16 cellular contexts compared by ENCODE assay signal in genomic region chr6:49527315-49527714, GRCh38. TPM values are rescaled to one million over a fixed set of nuclear protein-coding genes. Genes with fewer than 3 reads are reported as not detected.
DNase-seq lines count a peak whose midpoint lies in the region; ATAC-seq, FAIRE-seq and TF ChIP-seq lines count a peak whose summit lies in the region.
"Had no signal": no experiment of that assay in that cellular context is flagged by ENCODE, and none has a peak within 500 bp of the region (broad histone marks: within the 10 kb centered on the region; RNA-seq: fewer than 3 reads in every experiment).

No MANE protein-coding gene starts in this region.

- H3K27me3 ChIP-seq in GM23338 (ENCODE audit: insufficient read depth) (no peaks in the 10 kb centered on the region), K562 (ENCODE audit: control insufficient read depth in 2 of 2, insufficient read depth in 2 of 2, low read length in 2 of 2) (no peaks in the 10 kb centered on the region), right lobe of liver (no peaks in the 10 kb centered on the region)
- H3K27me3 ChIP-seq: BLaER1 treated with 17β-estradiol and CSF1 and Interleukin-3, amounts not matched to agents 10 nM and 100 nM had no signal

- H2AFZ ChIP-seq in GM23338, result peak overlapping the region; percentile 74
- peak overlapping the region; percentile 72 for H2AFZ ChIP-seq in K562 (ENCODE audit: low read depth, low read length)

- 10% methylated on average over 1 of the region's 1 CpG for WGBS in K562 (ENCODE audit: insufficient coverage, low coverage, missing lambda C conversion rate)
- 18% methylated on average over 1 of the region's 1 CpG for WGBS in right lobe of liver (ENCODE audit: insufficient coverage, low coverage, low lambda C conversion rate, missing lambda C conversion rate)

- CTCF ChIA-PET in K562 (lab: Yijun Ruan, JAX; ENCODE audit: low intra/inter-chr PET ratio), result interaction anchor here (0.7 kb wide), 1 partner anchor 1131 kb away, joined by 3 read pairs; no protein-coding TSS in a partner anchor

- no peaks in the 10 kb centered on the region for H3K9me1 ChIP-seq in K562 (ENCODE audit: control insufficient read depth, insufficient read depth, low read length)

- H3K9me3 ChIP-seq in K562 (replicated peaks; ENCODE audit: control insufficient read depth, insufficient read depth, low read depth, low read length), result no peaks in the 10 kb centered on the region
- no peaks in the 10 kb centered on the region for H3K9me3 ChIP-seq in right lobe of liver
- H3K9me3 ChIP-seq: BLaER1 treated with 17β-estradiol and CSF1 and Interleukin-3, amounts not matched to agents 10 nM and 100 nM had no signal

- FAIRE-seq in K562 (lab: Jason Lieb, UNC), result no peak

- ATAC-seq in GM23338, result peak; percentile 30; the same call in 2 of the 3 replicates
- ATAC-seq in K562, result peak; percentile 15; the same call in 2 of the 3 replicates
- ATAC-seq in right lobe of liver, result peak; percentile 40 to 68 (median 52)
- no peak for ATAC-seq in stimulated activated naive CD8-positive, alpha-beta T cell treated with anti-CD3 and anti-CD28 coated beads, Interleukin-15, Interleukin-2, amounts not matched to agents 100 U/mL and 50 U/mL, for 24 hours
- ATAC-seq in HG03175 (IDR thresholded peaks at IDR 0.05; ENCODE audit: unreplicated experiment), result no peak

- no peak overlapping the region for H3K27ac Mint-ChIP-seq in GM23338
- H3K27ac Mint-ChIP-seq: CD4-positive, CD25-positive, alpha-beta regulatory T cell; IgD-negative memory B cell had no signal

- no peaks in the 10 kb centered on the region for H3K36me3 ChIP-seq in GM23338 (ENCODE audit: insufficient read depth)
- H3K36me3 ChIP-seq in K562 (ENCODE audit: control insufficient read depth, insufficient read depth, low read length), result no peaks in the 10 kb centered on the region
- no peaks in the 10 kb centered on the region for H3K36me3 ChIP-seq in right lobe of liver
- H3K36me3 ChIP-seq: BLaER1 treated with 17β-estradiol and CSF1 and Interleukin-3, amounts not matched to agents 10 nM and 100 nM had no signal

- H4K20me1 ChIP-seq in GM23338 (replicated peaks; ENCODE audit: insufficient read depth) (no peaks in the 10 kb centered on the region), K562 (replicated peaks; ENCODE audit: control insufficient read depth, insufficient read depth, low read length) (no peaks in the 10 kb centered on the region)
- H4K20me1 ChIP-seq: BLaER1 treated with 17β-estradiol and CSF1 and Interleukin-3, amounts not matched to agents 10 nM and 100 nM had no signal

- H3K4me2 ChIP-seq in GM23338, result no peak overlapping the region
- no peak overlapping the region for H3K4me2 ChIP-seq in K562 (ENCODE audit: insufficient read depth, low read length)
- H3K4me2 ChIP-seq: BLaER1 treated with 17β-estradiol and CSF1 and Interleukin-3, amounts not matched to agents 10 nM and 100 nM had no signal

- H3K9ac ChIP-seq in K562 (ENCODE audit: insufficient read depth in 1 of 2, low read depth in 2 of 2, low read length in 2 of 2), result no peak overlapping the region
- H3K9ac ChIP-seq: BLaER1 treated with 17β-estradiol and CSF1 and Interleukin-3, amounts not matched to agents 10 nM and 100 nM had no signal

- H3K27ac ChIP-seq in GM23338 (ENCODE audit: low read depth) (no peak overlapping the region), K562 (ENCODE audit: extremely low read depth, low read depth, low read length) (no peak overlapping the region), right lobe of liver (peak overlapping the region; percentile 9 to 82 (median 62))
- H3K27ac ChIP-seq: BLaER1 treated with 17β-estradiol and CSF1 and Interleukin-3, amounts not matched to agents 10 nM and 100 nM had no signal

- TF ChIP-seq CTCF in GM23338 (conservative IDR thresholded peaks at IDR 0.05; ENCODE audit: low read depth in 2 of 2) (no peak), K562 (IDR thresholded peaks at IDR 0.05 in 2 of 3, conservative IDR thresholded peaks at IDR 0.05 in 1 of 3; ENCODE audit: insufficient read depth in 2 of 3, low read depth in 1 of 3, low read length in 3 of 3) (no peak), right lobe of liver (IDR thresholded peaks at IDR 0.05) (no peak)

- intact Hi-C loops in K562 (cut with micrococcal nuclease), result no loop called here
- intact Hi-C loops in right lobe of liver (cut with DNase I), result no loop called here

- no TSS peak for BruUV-seq in K562 (replicated peaks; lab: Mats Ljungman, UMichigan)

- in situ Hi-C loops in K562 (cut with MboI), result no loop called here

- no peaks in the 10 kb centered on the region for H3K36me3 Mint-ChIP-seq in GM23338 (ENCODE audit: low read depth)
- H3K36me3 Mint-ChIP-seq: CD4-positive, CD25-positive, alpha-beta regulatory T cell; IgD-negative memory B cell had no signal

- POLR2A ChIA-PET in K562 (lab: Yijun Ruan, JAX), result no interaction called here

- H3K4me3 Mint-ChIP-seq in GM23338, result no peak overlapping the region
- H3K4me3 Mint-ChIP-seq: CD4-positive, CD25-positive, alpha-beta regulatory T cell; IgD-negative memory B cell had no signal

- no peaks in the 10 kb centered on the region for H3K9me3 Mint-ChIP-seq in GM23338
- H3K9me3 Mint-ChIP-seq: CD4-positive, CD25-positive, alpha-beta regulatory T cell; IgD-negative memory B cell had no signal

- no peaks in the 10 kb centered on the region for H3F3A ChIP-seq in GM23338 (replicated peaks; ENCODE audit: low read depth)

- H3K4me3 ChIP-seq in GM23338, result no peak overlapping the region
- H3K4me3 ChIP-seq in K562, result no peak overlapping the region
- H3K4me3 ChIP-seq in right lobe of liver, result no peak overlapping the region
- H3K4me3 ChIP-seq: BLaER1 treated with 17β-estradiol and CSF1 and Interleukin-3, amounts not matched to agents 10 nM and 100 nM had no signal

- no peak for TF ChIP-seq EP300 in K562 (IDR thresholded peaks at IDR 0.05; ENCODE audit: low read length)

- H3K9me2 ChIP-seq in GM23338 (ENCODE audit: insufficient read depth), result no peaks in the 10 kb centered on the region

- TF ChIP-seq POLR2A in K562 (conservative IDR thresholded peaks at IDR 0.05), result no peak
- TF ChIP-seq POLR2A in right lobe of liver (IDR thresholded peaks at IDR 0.05), result no peak

- H3K4me1 ChIP-seq in GM23338 (ENCODE audit: insufficient read depth), result peaks cover 6% of the 10 kb centered on the region
- no peaks in the 10 kb centered on the region for H3K4me1 ChIP-seq in K562 (replicated peaks in 1 of 2; ENCODE audit: control insufficient read depth in 2 of 2, insufficient read depth in 2 of 2, low read length in 2 of 2)
- peaks cover 0 to 48% (median 21%) of the 10 kb centered on the region in 4 donors for H3K4me1 ChIP-seq in right lobe of liver
- H3K4me1 ChIP-seq: BLaER1 treated with 17β-estradiol and CSF1 and Interleukin-3, amounts not matched to agents 10 nM and 100 nM had no signal

- H3K27me3 Mint-ChIP-seq in GM23338 (ENCODE audit: insufficient read depth, low read depth, poor library complexity), result peaks cover 3% of the 10 kb centered on the region

- DNase-seq in GM23338 (ENCODE audit: low spot score) (peak; percentile 14), OCI-M1 (lab: John Stamatoyannopoulos, UW) (peak; percentile 24), K562 (ENCODE audit: extremely low read depth in 1 of 4, low spot score in 3 of 4) (no peak), right lobe of liver (peak in 1 of 3 donors; percentile 51), NCI-H187 (lab: John Stamatoyannopoulos, UW) (no peak), GF-D8 (lab: John Stamatoyannopoulos, UW) (no peak)
- no peak for DNase-seq in stimulated activated naive CD8-positive, alpha-beta T cell treated with anti-CD3 and anti-CD28 coated beads, Interleukin-15, Interleukin-2, amounts not matched to agents 100 U/mL and 50 U/mL, for 24 hours
- DNase-seq: ACHN; CD4-positive, CD25-positive, alpha-beta regulatory T cell; DMS79 treated with DMSO at 0.1 percent for 48 hours; EL; H7 had no signal

- no peak for TF ChIP-seq RAD21 in K562 (CRISPR knock-in tag; conservative IDR thresholded peaks at IDR 0.05 in 1 of 2, IDR thresholded peaks at IDR 0.05 in 1 of 2)

- H3K79me2 ChIP-seq in GM23338 (replicated peaks; ENCODE audit: insufficient read depth), result no peaks in the 10 kb centered on the region
- H3K79me2 ChIP-seq in K562 (ENCODE audit: control insufficient read depth, insufficient read depth, low read length), result no peaks in the 10 kb centered on the region

- H3K4me1 Mint-ChIP-seq in GM23338, result peaks cover 8% of the 10 kb centered on the region

RNA-seq across cellular contexts. Expression of gene C6orf141, which starts 23.2 kb away (rescaled TPM):
- 4.0 and 5.2 TPM in 2 replicates for total RNA-seq in GM23338 (2014; rRNA removed; shearing (Covaris generic))
- polyA plus RNA-seq in GM23338 (2016; fragmentation: Nextera tagmentation; extraction: Ambion mirVana) (6.4 and 7.2 TPM in 2 replicates), K562 (2011; rRNA removed) (not detected in 2 replicates), K562 (2014; fragmentation: Illumina TruSeq; extraction: Trizol) (not detected in 2 replicates), K562 (2014; fragmentation: Nextera tagmentation; extraction: Ambion mirVana) (not detected), K562 (2014; rRNA removed) (not detected in 2 replicates)
- total RNA-seq in K562 (2011; cell fraction: chromatin; rRNA removed; ENCODE audit: low replicate concordance), result not detected in 2 replicates
- total RNA-seq in K562 (2011; cell fraction: nucleolus; rRNA removed), result not detected in 2 replicates
- total RNA-seq in K562 (2011; cell fraction: nucleoplasm; rRNA removed), result not detected in 2 replicates
- total RNA-seq in K562 (2014; rRNA removed) (not detected in 2 replicates), K562 (2014; rRNA removed; fragmentation: Illumina TruSeq; extraction: Trizol) (not detected in 2 replicates), K562 (2015; rRNA removed; fragmentation: Illumina TruSeq; extraction: Trizol) (not detected in 2 replicates), K562 (2021) (not detected in 2 replicates), right lobe of liver (1 to 10 TPM in 3 of 6 experiments, under 1 TPM in 3; 0.18 to 3.4 (median 0.79) TPM)
- polyA plus RNA-seq in K562 (2011; cell fraction: cytosol; rRNA removed), result not detected in 2 replicates
- not detected in 2 replicates for polyA plus RNA-seq in K562 (2011; cell fraction: nucleus; rRNA removed)
- polyA plus RNA-seq in K562 (2012), result not detected in 2 replicates
- not detected in 2 replicates for polyA minus RNA-seq in K562 (2011; rRNA and poly(A)+ RNA removed)
- not detected in 2 replicates for polyA minus RNA-seq in K562 (2011; cell fraction: cytosol; rRNA and poly(A)+ RNA removed)
- polyA minus RNA-seq in K562 (2011; cell fraction: nucleus; rRNA and poly(A)+ RNA removed), result not detected in 2 replicates
- total RNA-seq: CD4-positive, CD25-positive, alpha-beta regulatory T cell had no signal
- polyA plus RNA-seq: CD4-positive, CD25-positive, alpha-beta regulatory T cell; IgD-negative memory B cell had no signal

RNA-seq across cellular contexts. Expression of gene GLYATL3, which starts 27.6 kb away (rescaled TPM):
- total RNA-seq in GM23338 (2014; rRNA removed; shearing (Covaris generic)), result not detected in 2 replicates
- polyA plus RNA-seq in GM23338 (2016; fragmentation: Nextera tagmentation; extraction: Ambion mirVana) (not detected in 2 replicates), K562 (2011; rRNA removed) (not detected in 2 replicates), K562 (2014; fragmentation: Illumina TruSeq; extraction: Trizol) (not detected in 2 replicates), K562 (2014; fragmentation: Nextera tagmentation; extraction: Ambion mirVana) (not detected), K562 (2014; rRNA removed) (not detected in 2 replicates)
- not detected in 2 replicates for total RNA-seq in K562 (2011; cell fraction: chromatin; rRNA removed; ENCODE audit: low replicate concordance)
- total RNA-seq in K562 (2011; cell fraction: nucleolus; rRNA removed), result not detected in 2 replicates
- total RNA-seq in K562 (2011; cell fraction: nucleoplasm; rRNA removed), result not detected in 2 replicates
- total RNA-seq in K562 (2014; rRNA removed) (not detected in 2 replicates), K562 (2014; rRNA removed; fragmentation: Illumina TruSeq; extraction: Trizol) (not detected in 2 replicates), K562 (2015; rRNA removed; fragmentation: Illumina TruSeq; extraction: Trizol) (not detected in 2 replicates), K562 (2021) (not detected in 2 replicates), right lobe of liver (under 1 TPM in 2 of 6 experiments, not detected in 4; 0.44 to 0.48 TPM)
- polyA plus RNA-seq in K562 (2011; cell fraction: cytosol; rRNA removed), result not detected in 2 replicates
- not detected in 2 replicates for polyA plus RNA-seq in K562 (2011; cell fraction: nucleus; rRNA removed)
- polyA plus RNA-seq in K562 (2012), result not detected in 2 replicates
- polyA minus RNA-seq in K562 (2011; rRNA and poly(A)+ RNA removed), result not detected in 2 replicates
- polyA minus RNA-seq in K562 (2011; cell fraction: cytosol; rRNA and poly(A)+ RNA removed), result not detected in 2 replicates
- not detected in 2 replicates for polyA minus RNA-seq in K562 (2011; cell fraction: nucleus; rRNA and poly(A)+ RNA removed)
- total RNA-seq: A172; CD4-positive, CD25-positive, alpha-beta regulatory T cell; H7 had no signal
- polyA plus RNA-seq: CD4-positive, CD25-positive, alpha-beta regulatory T cell; IgD-negative memory B cell had no signal

Comparison
In these comparisons a context has a peak if more than half of its experiments do, and no peak if none do; other contexts are left out.
1. ATAC-seq: peak in GM23338 (single experiment), K562 (single experiment) and right lobe of liver (4 of 4); none in stimulated activated naive CD8-positive, alpha-beta T cell treated with anti-CD3 and anti-CD28 coated beads, Interleukin-15, Interleukin-2, amounts not matched to agents 100 U/mL and 50 U/mL, for 24 hours (single experiment) and HG03175 (single experiment).
2. DNase-seq: peak in GM23338 (single experiment) and OCI-M1 (single experiment); none in K562 (0 of 4), NCI-H187 (0 of 2), stimulated activated naive CD8-positive, alpha-beta T cell treated with anti-CD3 and anti-CD28 coated beads, Interleukin-15, Interleukin-2, amounts not matched to agents 100 U/mL and 50 U/mL, for 24 hours (single experiment) and GF-D8 (single experiment).
3. H3K27ac ChIP-seq: peak in right lobe of liver (3 of 3); none in GM23338 (single experiment) and K562 (single experiment).